ENCODE assay signal across 7 cellular contexts in the genomic region with DNA sequence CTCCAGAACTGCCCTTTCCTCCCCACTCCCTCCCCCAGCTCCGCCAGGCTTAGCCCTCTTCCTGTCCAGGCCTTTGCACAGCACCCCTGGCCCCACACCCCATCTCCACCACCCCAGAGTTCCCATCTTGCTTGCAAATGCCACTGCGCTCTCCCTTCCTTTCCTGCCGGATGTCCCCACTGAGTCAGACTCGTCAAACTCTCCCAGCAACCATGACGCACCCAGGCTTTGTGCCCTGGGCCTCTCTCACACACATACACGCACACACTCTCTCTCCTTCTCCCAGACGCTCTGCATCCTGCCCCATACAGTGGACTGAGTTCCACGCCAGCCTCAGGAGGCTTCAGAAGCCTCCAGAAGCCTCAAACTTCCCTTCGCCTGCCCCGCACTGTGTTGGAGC. TPM values are rescaled to one million over a fixed set of nuclear protein-coding genes. Genes with fewer than 3 reads are reported as not detected.
DNase-seq lines count a peak whose midpoint lies in the region; ATAC-seq, FAIRE-seq and TF ChIP-seq lines count a peak whose summit lies in the region.

No MANE protein-coding gene starts in this region.

- TF ChIP-seq RAD21 in HepG2 (CRISPR knock-in tag; IDR thresholded peaks at IDR 0.05): no peak

- intact Hi-C loops in breast epithelium (cut with DNase I; ENCODE audit: low total_unique reads) (no loop called here), HepG2 (cut with micrococcal nuclease; ENCODE audit: unreplicated experiment) (no loop called here)

- H3K9me3 ChIP-seq in breast epithelium (no peaks in the 10 kb centered on the region), HepG2 (ENCODE audit: low read length) (no peaks in the 10 kb centered on the region)

- H3K27ac ChIP-seq in breast epithelium: peak overlapping the region; percentile 37 to 77
- no peak overlapping the region for H3K27ac ChIP-seq in HepG2 (ENCODE audit: extremely low read length, insufficient read depth, low read length)

- no peak for FAIRE-seq in HepG2 (lab: Jason Lieb, UNC)

- H3K27me3 ChIP-seq in breast epithelium: no peaks in the 10 kb centered on the region
- no peaks in the 10 kb centered on the region; a peak in 1 of 5 replicates for H3K27me3 ChIP-seq in HepG2 (ENCODE audit: control insufficient read depth in 1 of 2, insufficient read depth in 2 of 2, low read length in 2 of 2)

- H3K4me1 ChIP-seq in breast epithelium (peaks cover 12 to 30% of the 10 kb centered on the region in 2 donors), HepG2 (ENCODE audit: insufficient read depth, low read length) (peaks cover 83% of the 10 kb centered on the region)

- H3K36me3 ChIP-seq in breast epithelium: no peaks in the 10 kb centered on the region
- H3K36me3 ChIP-seq in HepG2 (replicated peaks in 1 of 2; ENCODE audit: control insufficient read depth in 1 of 2, insufficient read depth in 2 of 2, low read length in 2 of 2): no peaks in the 10 kb centered on the region

- TF ChIP-seq CTCF in breast epithelium (IDR thresholded peaks at IDR 0.05): no peak
- no peak for TF ChIP-seq CTCF in HepG2 (CRISPR knock-in tag; IDR thresholded peaks at IDR 0.05)

- ATAC-seq in HepG2 (no peak), HG03159 (IDR thresholded peaks at IDR 0.05; ENCODE audit: unreplicated experiment) (no peak), GM18519 (IDR thresholded peaks at IDR 0.05; ENCODE audit: low FRiP score, unreplicated experiment) (no peak)

- no peak overlapping the region for H3K9ac ChIP-seq in HepG2 (ENCODE audit: insufficient read depth, low read depth, low read length)

- in situ Hi-C loops in HepG2 (cut with HindIII; ENCODE audit: extremely low pct_ligation_motif_present, low pct_unique_long_range_greater_than_20kb): no loop called here

- POLR2A ChIA-PET in HepG2 (lab: Yijun Ruan, JAX): interaction anchor here (2.1 kb wide), 1 partner anchor 21 kb away, joined by 5 read pairs; a partner anchor contains a TSS

- H2AFZ ChIP-seq in HepG2 (ENCODE audit: low read length): no peak overlapping the region

- TF ChIP-seq EP300 in HepG2 (IDR thresholded peaks at IDR 0.05; ENCODE audit: low read depth in 2 of 2, low read length in 2 of 2): no peak
- TF ChIP-seq EP300 in HepG2 (CRISPR knock-in tag; IDR thresholded peaks at IDR 0.05; ENCODE audit: borderline replicate concordance): no peak

- H3K4me3 ChIP-seq in breast epithelium: no peak overlapping the region
- H3K4me3 ChIP-seq in HepG2 (replicated peaks in 1 of 3; ENCODE audit: insufficient read depth in 1 of 3, low read depth in 2 of 3, low read length in 3 of 3): no peak overlapping the region; a peak in 1 of 6 replicates

- peaks cover 2% of the 10 kb centered on the region; the same call in 1 of the 2 replicates for H4K20me1 ChIP-seq in HepG2 (ENCODE audit: insufficient read depth, low read length)

- TF ChIP-seq POLR2A in breast epithelium (IDR thresholded peaks at IDR 0.05) (no peak), HepG2 (IDR thresholded peaks at IDR 0.05; ENCODE audit: insufficient read depth in 1 of 2, low read depth in 2 of 2, low read length in 2 of 2) (no peak)

- no TSS peak for BruUV-seq in HepG2 (replicated peaks; lab: Mats Ljungman, UMichigan)

- H3K79me2 ChIP-seq in HepG2 (ENCODE audit: insufficient read depth, low read length): no peaks in the 10 kb centered on the region

- H3K4me2 ChIP-seq in HepG2 (ENCODE audit: low read depth, low read length): peak overlapping the region; percentile 30; the same call in 1 of the 2 replicates

- 3% methylated on average over 9 of the region's 10 CpGs for WGBS in HepG2 (ENCODE audit: low lambda C conversion rate)

- CTCF ChIA-PET in HepG2 (lab: Yijun Ruan, JAX; ENCODE audit: low intra/inter-chr PET ratio, low total read pairs): interaction anchor here (1.6 kb wide), 1 partner anchor 11 kb away, joined by 7 read pairs; no protein-coding TSS in a partner anchor

- peak; percentile 71 to 74 for DNase-seq in Kasumi-1 (lab: John Stamatoyannopoulos, UW)
- DNase-seq in breast epithelium (ENCODE audit: low spot score in 2 of 2): no peak
- peak; percentile 52 for DNase-seq in HepG2 (ENCODE audit: low spot score)
- DNase-seq in ureter (ENCODE audit: low spot score): peak; percentile 80
- no peak for DNase-seq in DMS153 treated with DMSO at 0.1 percent for 48 hours (lab: John Stamatoyannopoulos, UW; ENCODE audit: unreplicated experiment)

RNA-seq across cellular contexts. Expression of a gene that starts 2.8 kb away (rescaled TPM):
- total RNA-seq in breast epithelium (10 to 100 TPM in 1 of 3 donors, 1 to 10 TPM in 2; 4.0 to 14.1 (median 9.4) TPM), HepG2 (2016; rRNA removed; fragmentation: Illumina TruSeq; extraction: Trizol) (1.0 and 1.6 TPM in 2 replicates), ureter (56.5 TPM)
- total RNA-seq in HepG2 (2016; cell fraction: cytosol; rRNA removed; fragmentation: Illumina TruSeq; extraction: Trizol; ENCODE audit: low read depth): 0.20 and 0.71 TPM in 2 replicates
- total RNA-seq in HepG2 (2016; cell fraction: insoluble cytoplasmic fraction; rRNA removed; fragmentation: Illumina TruSeq; extraction: Trizol): 0.89 and 1.7 TPM in 2 replicates
- 0.74 and 0.79 TPM in 2 replicates for total RNA-seq in HepG2 (2016; cell fraction: membrane; rRNA removed; fragmentation: Illumina TruSeq; extraction: Trizol)
- 5.4 and 6.0 TPM in 2 replicates for total RNA-seq in HepG2 (2016; cell fraction: nucleus; rRNA removed; fragmentation: Illumina TruSeq; extraction: Trizol)
- polyA plus RNA-seq in HepG2 (2011; rRNA removed): 0.98 and 1.3 TPM in 2 replicates
- 0.34 and 0.46 TPM in 2 replicates for polyA plus RNA-seq in HepG2 (2011; cell fraction: cytosol; rRNA removed)
- 16.0 and 21.0 TPM in 2 replicates for polyA plus RNA-seq in HepG2 (2011; cell fraction: nucleus; rRNA removed)
- 1.9 and 2.3 TPM in 2 replicates for polyA plus RNA-seq in HepG2 (2012)
- 0.20 and 0.31 TPM in 2 replicates for polyA plus RNA-seq in HepG2 (2016; cell fraction: cytosol; fragmentation: Illumina TruSeq; extraction: Trizol; ENCODE audit: low read depth)
- 0.72 and 1.5 TPM in 2 replicates for polyA plus RNA-seq in HepG2 (2016; cell fraction: insoluble cytoplasmic fraction; fragmentation: Illumina TruSeq; extraction: Trizol; ENCODE audit: low read depth)
- 0.16 and 0.26 TPM in 2 replicates for polyA plus RNA-seq in HepG2 (2016; cell fraction: membrane; fragmentation: Illumina TruSeq; extraction: Trizol; ENCODE audit: low read depth)
- polyA plus RNA-seq in HepG2 (2016; cell fraction: nucleus; fragmentation: Illumina TruSeq; extraction: Trizol; ENCODE audit: insufficient read depth, low read depth): 10.8 and 14.7 TPM in 2 replicates
- 3.8 and 11.1 TPM in 2 replicates for polyA minus RNA-seq in HepG2 (2011; rRNA and poly(A)+ RNA removed; ENCODE audit: low replicate concordance)
- 0.69 and 2.3 TPM in 2 replicates for polyA minus RNA-seq in HepG2 (2011; cell fraction: cytosol; rRNA and poly(A)+ RNA removed)
- 16.1 and 20.5 TPM in 2 replicates for polyA minus RNA-seq in HepG2 (2011; cell fraction: nucleus; rRNA and poly(A)+ RNA removed)

RNA-seq across cellular contexts. Expression of a gene that starts 7.3 kb away (rescaled TPM):
- total RNA-seq in breast epithelium: 1 to 10 TPM in 2 of 3 donors, not detected in 1; 7.0 to 8.5 TPM
- total RNA-seq in HepG2 (2016; rRNA removed; fragmentation: Illumina TruSeq; extraction: Trizol): not detected in 2 replicates
- total RNA-seq in HepG2 (2016; cell fraction: cytosol; rRNA removed; fragmentation: Illumina TruSeq; extraction: Trizol; ENCODE audit: low read depth): not detected in 2 replicates
- total RNA-seq in HepG2 (2016; cell fraction: insoluble cytoplasmic fraction; rRNA removed; fragmentation: Illumina TruSeq; extraction: Trizol): not detected in 2 replicates
- not detected in 2 replicates for total RNA-seq in HepG2 (2016; cell fraction: membrane; rRNA removed; fragmentation: Illumina TruSeq; extraction: Trizol)
- total RNA-seq in HepG2 (2016; cell fraction: nucleus; rRNA removed; fragmentation: Illumina TruSeq; extraction: Trizol): not detected in 2 replicates
- not detected in 2 replicates for polyA plus RNA-seq in HepG2 (2011; rRNA removed)
- not detected in 2 replicates for polyA plus RNA-seq in HepG2 (2011; cell fraction: cytosol; rRNA removed)
- not detected in 2 replicates for polyA plus RNA-seq in HepG2 (2011; cell fraction: nucleus; rRNA removed)
- polyA plus RNA-seq in HepG2 (2012): not detected in 2 replicates
- not detected in 2 replicates for polyA plus RNA-seq in HepG2 (2016; cell fraction: cytosol; fragmentation: Illumina TruSeq; extraction: Trizol; ENCODE audit: low read depth)
- polyA plus RNA-seq in HepG2 (2016; cell fraction: insoluble cytoplasmic fraction; fragmentation: Illumina TruSeq; extraction: Trizol; ENCODE audit: low read depth): not detected in 2 replicates
- not detected in 2 replicates for polyA plus RNA-seq in HepG2 (2016; cell fraction: membrane; fragmentation: Illumina TruSeq; extraction: Trizol; ENCODE audit: low read depth)
- not detected in 2 replicates for polyA plus RNA-seq in HepG2 (2016; cell fraction: nucleus; fragmentation: Illumina TruSeq; extraction: Trizol; ENCODE audit: insufficient read depth, low read depth)
- polyA minus RNA-seq in HepG2 (2011; rRNA and poly(A)+ RNA removed; ENCODE audit: low replicate concordance): not detected in 2 replicates
- not detected in 2 replicates for polyA minus RNA-seq in HepG2 (2011; cell fraction: cytosol; rRNA and poly(A)+ RNA removed)
- polyA minus RNA-seq in HepG2 (2011; cell fraction: nucleus; rRNA and poly(A)+ RNA removed): not detected in 2 replicates
- not detected for total RNA-seq in ureter

RNA-seq across cellular contexts. Expression of a gene that starts 14.5 kb away (rescaled TPM):
- total RNA-seq in breast epithelium (under 1 TPM; under 0.01 to 0.88 (median under 0.01) TPM), HepG2 (2016; rRNA removed; fragmentation: Illumina TruSeq; extraction: Trizol) (0.09 and 0.15 TPM in 2 replicates), ureter (0.60 TPM)
- total RNA-seq in HepG2 (2016; cell fraction: cytosol; rRNA removed; fragmentation: Illumina TruSeq; extraction: Trizol; ENCODE audit: low read depth): 0.20 TPM in 1 of 2 replicates, not detected in the other
- 0.01 and 0.15 TPM in 2 replicates for total RNA-seq in HepG2 (2016; cell fraction: insoluble cytoplasmic fraction; rRNA removed; fragmentation: Illumina TruSeq; extraction: Trizol)
- 0.14 and 0.25 TPM in 2 replicates for total RNA-seq in HepG2 (2016; cell fraction: membrane; rRNA removed; fragmentation: Illumina TruSeq; extraction: Trizol)
- 0.09 and 0.88 TPM in 2 replicates for total RNA-seq in HepG2 (2016; cell fraction: nucleus; rRNA removed; fragmentation: Illumina TruSeq; extraction: Trizol)
- 0.07 and 0.32 TPM in 2 replicates for polyA plus RNA-seq in HepG2 (2011; rRNA removed)
- 0.03 and 0.05 TPM in 2 replicates for polyA plus RNA-seq in HepG2 (2011; cell fraction: cytosol; rRNA removed)
- 0.12 and 0.14 TPM in 2 replicates for polyA plus RNA-seq in HepG2 (2011; cell fraction: nucleus; rRNA removed)
- polyA plus RNA-seq in HepG2 (2012): 0.03 and 0.12 TPM in 2 replicates
- polyA plus RNA-seq in HepG2 (2016; cell fraction: cytosol; fragmentation: Illumina TruSeq; extraction: Trizol; ENCODE audit: low read depth): 0.01 and 0.08 TPM in 2 replicates
- polyA plus RNA-seq in HepG2 (2016; cell fraction: insoluble cytoplasmic fraction; fragmentation: Illumina TruSeq; extraction: Trizol; ENCODE audit: low read depth): 0.03 and 0.20 TPM in 2 replicates
- 0.26 and 0.30 TPM in 2 replicates for polyA plus RNA-seq in HepG2 (2016; cell fraction: membrane; fragmentation: Illumina TruSeq; extraction: Trizol; ENCODE audit: low read depth)
- 1.5 and 2.3 TPM in 2 replicates for polyA plus RNA-seq in HepG2 (2016; cell fraction: nucleus; fragmentation: Illumina TruSeq; extraction: Trizol; ENCODE audit: insufficient read depth, low read depth)
- 0.40 and 1.0 TPM in 2 replicates for polyA minus RNA-seq in HepG2 (2011; rRNA and poly(A)+ RNA removed; ENCODE audit: low replicate concordance)
- polyA minus RNA-seq in HepG2 (2011; cell fraction: cytosol; rRNA and poly(A)+ RNA removed): 0.09 and 0.59 TPM in 2 replicates
- polyA minus RNA-seq in HepG2 (2011; cell fraction: nucleus; rRNA and poly(A)+ RNA removed): 0.37 and 0.64 TPM in 2 replicates

RNA-seq across cellular contexts. Expression of a gene that starts 20.0 kb away (rescaled TPM):
- 10 to 100 TPM in 2 of 3 donors, 1 to 10 TPM in 1; 5.1 to 17.3 (median 12.5) TPM for total RNA-seq in breast epithelium
- total RNA-seq in HepG2 (2016; rRNA removed; fragmentation: Illumina TruSeq; extraction: Trizol): 6.5 and 8.1 TPM in 2 replicates
- 2.3 and 2.5 TPM in 2 replicates for total RNA-seq in HepG2 (2016; cell fraction: cytosol; rRNA removed; fragmentation: Illumina TruSeq; extraction: Trizol; ENCODE audit: low read depth)
- 6.7 and 7.0 TPM in 2 replicates for total RNA-seq in HepG2 (2016; cell fraction: insoluble cytoplasmic fraction; rRNA removed; fragmentation: Illumina TruSeq; extraction: Trizol)
- total RNA-seq in HepG2 (2016; cell fraction: membrane; rRNA removed; fragmentation: Illumina TruSeq; extraction: Trizol): 8.8 and 9.5 TPM in 2 replicates
- total RNA-seq in HepG2 (2016; cell fraction: nucleus; rRNA removed; fragmentation: Illumina TruSeq; extraction: Trizol): 5.3 and 7.0 TPM in 2 replicates
- polyA plus RNA-seq in HepG2 (2011; rRNA removed): 5.4 and 5.5 TPM in 2 replicates
- polyA plus RNA-seq in HepG2 (2011; cell fraction: cytosol; rRNA removed): 2.7 and 3.4 TPM in 2 replicates
- polyA plus RNA-seq in HepG2 (2011; cell fraction: nucleus; rRNA removed): 2.2 and 2.7 TPM in 2 replicates
- polyA plus RNA-seq in HepG2 (2012): 4.1 and 4.6 TPM in 2 replicates
- polyA plus RNA-seq in HepG2 (2016; cell fraction: cytosol; fragmentation: Illumina TruSeq; extraction: Trizol; ENCODE audit: low read depth): 1.7 and 3.1 TPM in 2 replicates
- 6.6 and 7.4 TPM in 2 replicates for polyA plus RNA-seq in HepG2 (2016; cell fraction: insoluble cytoplasmic fraction; fragmentation: Illumina TruSeq; extraction: Trizol; ENCODE audit: low read depth)
- polyA plus RNA-seq in HepG2 (2016; cell fraction: membrane; fragmentation: Illumina TruSeq; extraction: Trizol; ENCODE audit: low read depth): 5.0 and 6.1 TPM in 2 replicates
- 5.7 and 8.4 TPM in 2 replicates for polyA plus RNA-seq in HepG2 (2016; cell fraction: nucleus; fragmentation: Illumina TruSeq; extraction: Trizol; ENCODE audit: insufficient read depth, low read depth)
- 3.4 and 5.5 TPM in 2 replicates for polyA minus RNA-seq in HepG2 (2011; rRNA and poly(A)+ RNA removed; ENCODE audit: low replicate concordance)
- 4.6 and 5.2 TPM in 2 replicates for polyA minus RNA-seq in HepG2 (2011; cell fraction: cytosol; rRNA and poly(A)+ RNA removed)
- 2.2 and 4.2 TPM in 2 replicates for polyA minus RNA-seq in HepG2 (2011; cell fraction: nucleus; rRNA and poly(A)+ RNA removed)
- 26.2 TPM for total RNA-seq in ureter

RNA-seq across cellular contexts. Expression of a gene that starts 35.8 kb away (rescaled TPM):
- 10 to 100 TPM in 2 of 3 donors, 1 to 10 TPM in 1; 4.3 to 17.9 (median 13.6) TPM for total RNA-seq in breast epithelium
- not detected in 2 replicates for total RNA-seq in HepG2 (2016; rRNA removed; fragmentation: Illumina TruSeq; extraction: Trizol)
- not detected in 2 replicates for total RNA-seq in HepG2 (2016; cell fraction: cytosol; rRNA removed; fragmentation: Illumina TruSeq; extraction: Trizol; ENCODE audit: low read depth)
- not detected in 2 replicates for total RNA-seq in HepG2 (2016; cell fraction: insoluble cytoplasmic fraction; rRNA removed; fragmentation: Illumina TruSeq; extraction: Trizol)
- total RNA-seq in HepG2 (2016; cell fraction: membrane; rRNA removed; fragmentation: Illumina TruSeq; extraction: Trizol): not detected in 2 replicates
- total RNA-seq in HepG2 (2016; cell fraction: nucleus; rRNA removed; fragmentation: Illumina TruSeq; extraction: Trizol): not detected in 2 replicates
- polyA plus RNA-seq in HepG2 (2011; rRNA removed): 0.11 TPM in 1 of 2 replicates, not detected in the other
- 0.05 and 0.06 TPM in 2 replicates for polyA plus RNA-seq in HepG2 (2011; cell fraction: cytosol; rRNA removed)
- 0.39 and 0.71 TPM in 2 replicates for polyA plus RNA-seq in HepG2 (2011; cell fraction: nucleus; rRNA removed)
- not detected in 2 replicates for polyA plus RNA-seq in HepG2 (2012)
- not detected in 2 replicates for polyA plus RNA-seq in HepG2 (2016; cell fraction: cytosol; fragmentation: Illumina TruSeq; extraction: Trizol; ENCODE audit: low read depth)
- not detected in 2 replicates for polyA plus RNA-seq in HepG2 (2016; cell fraction: insoluble cytoplasmic fraction; fragmentation: Illumina TruSeq; extraction: Trizol; ENCODE audit: low read depth)
- polyA plus RNA-seq in HepG2 (2016; cell fraction: membrane; fragmentation: Illumina TruSeq; extraction: Trizol; ENCODE audit: low read depth): not detected in 2 replicates
- not detected in 2 replicates for polyA plus RNA-seq in HepG2 (2016; cell fraction: nucleus; fragmentation: Illumina TruSeq; extraction: Trizol; ENCODE audit: insufficient read depth, low read depth)
- 29.2 TPM in 1 of 2 replicates, not detected in the other for polyA minus RNA-seq in HepG2 (2011; rRNA and poly(A)+ RNA removed; ENCODE audit: low replicate concordance)
- not detected in 2 replicates for polyA minus RNA-seq in HepG2 (2011; cell fraction: cytosol; rRNA and poly(A)+ RNA removed)
- not detected in 2 replicates for polyA minus RNA-seq in HepG2 (2011; cell fraction: nucleus; rRNA and poly(A)+ RNA removed)
- 26.9 TPM for total RNA-seq in ureter

Comparison
In these comparisons a context has a peak if more than half of its experiments do, and no peak if none do; other contexts are left out.
1. DNase-seq: peak in Kasumi-1 (2 of 2), HepG2 (single experiment) and ureter (single experiment); none in breast epithelium (0 of 2) and DMS153 treated with DMSO at 0.1 percent for 48 hours (single experiment).